ENCODE assay signal across 8 cellular contexts in the genomic region with DNA sequence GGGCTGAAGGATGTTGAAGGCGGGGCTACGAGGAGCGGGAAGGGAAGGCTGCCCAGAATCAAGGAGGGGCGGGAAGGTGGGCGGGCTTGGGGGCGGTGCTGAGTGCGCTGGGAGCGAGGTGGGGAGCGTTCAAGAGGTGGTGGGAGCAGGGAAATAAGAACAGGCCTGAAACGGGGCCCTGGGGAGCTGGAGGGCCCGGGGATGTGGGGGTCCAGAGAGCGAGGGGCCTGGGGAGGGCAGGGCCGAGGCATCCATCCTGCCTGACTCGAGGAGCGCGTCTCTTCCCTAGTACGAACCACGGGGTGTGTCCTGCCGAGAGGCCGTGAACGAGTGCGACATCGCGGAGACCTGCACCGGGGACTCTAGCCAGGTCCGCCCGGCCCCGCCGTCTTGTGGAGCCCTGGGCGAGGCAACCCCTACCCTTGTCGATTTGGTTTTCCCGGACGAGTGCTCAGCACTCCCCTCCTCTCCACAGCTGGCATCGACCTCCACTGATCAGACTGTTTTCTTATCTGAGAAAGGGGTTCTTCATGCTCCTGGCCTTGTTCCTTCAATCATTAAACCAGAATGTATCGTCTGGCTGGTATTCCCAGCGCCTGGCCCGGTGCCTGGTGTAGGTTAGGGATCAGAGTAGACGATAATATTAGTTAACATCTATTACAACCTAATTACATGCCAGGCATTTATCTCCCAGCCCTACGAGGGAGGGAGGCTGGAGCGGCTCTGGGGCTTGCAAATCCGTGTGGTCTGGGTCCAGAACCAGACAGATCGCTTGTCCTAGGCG. TPM values are rescaled to one million over a fixed set of nuclear protein-coding genes. Genes with fewer than 3 reads are reported as not detected.
A peak's percentile ranks its signal among the peaks of the same experiment; 100 is the strongest.
DNase-seq lines count a peak whose midpoint lies in the region; ATAC-seq and TF ChIP-seq lines count a peak whose summit lies in the region.

No MANE protein-coding gene starts in this region.

- no peak overlapping the region for H3K27ac Mint-ChIP-seq in activated T-cell treated with anti-CD3 and anti-CD28 coated beads, Interleukin-2, amount 50 U/mL, for 24 hours

- peaks cover 11% of the 10 kb centered on the region for H3K27me3 Mint-ChIP-seq in activated T-cell treated with anti-CD3 and anti-CD28 coated beads, Interleukin-2, amount 50 U/mL, for 24 hours

- intact Hi-C loops in gastrocnemius medialis (cut with DNase I; ENCODE audit: low total_unique reads): loop anchor here (1.0 to 2.0 kb wide), 4 partner anchors 89 to 357 kb away; a partner anchor contains a TSS

- no peaks in the 10 kb centered on the region for H3K9me3 ChIP-seq in right atrium auricular region
- H3K9me3 ChIP-seq in gastrocnemius medialis: no peaks in the 10 kb centered on the region

- in situ Hi-C loops in gastrocnemius medialis (cut with MboI; ENCODE audit: low sequenced_read_pairs in 4 of 4): loop anchor here (5.0 to 25.0 kb wide), 4 partner anchors 89 to 249 kb away; no protein-coding TSS in a partner anchor

- no peaks in the 10 kb centered on the region for H3K36me3 Mint-ChIP-seq in activated T-cell treated with anti-CD3 and anti-CD28 coated beads, Interleukin-2, amount 50 U/mL, for 24 hours (ENCODE audit: low read depth)

- peak overlapping the region; percentile 35 to 48 for H3K27ac ChIP-seq in right atrium auricular region
- no peak overlapping the region for H3K27ac ChIP-seq in gastrocnemius medialis

- H3K36me3 ChIP-seq in right atrium auricular region (no peaks in the 10 kb centered on the region), gastrocnemius medialis (no peaks in the 10 kb centered on the region)

- H3K4me3 Mint-ChIP-seq in activated T-cell treated with anti-CD3 and anti-CD28 coated beads, Interleukin-2, amount 50 U/mL, for 24 hours: peak overlapping the region; percentile 81

- TF ChIP-seq CTCF in right atrium auricular region (IDR thresholded peaks at IDR 0.05) (no peak), gastrocnemius medialis (IDR thresholded peaks at IDR 0.05 in 4 of 5, conservative IDR thresholded peaks at IDR 0.05 in 1 of 5) (no peak)

- DNase-seq in DMS79 treated with DMSO at 0.1 percent for 48 hours (lab: John Stamatoyannopoulos, UW) (peak; percentile 82), DMS79 (lab: John Stamatoyannopoulos, UW) (no peak), right atrium auricular region (ENCODE audit: low spot score) (no peak), gastrocnemius medialis (no peak)
- no peak for DNase-seq in activated T-cell treated with anti-CD3 and anti-CD28 coated beads, Interleukin-2, amount 50 U/mL, for 24 hours

- peaks cover 18% of the 10 kb centered on the region for H3K4me1 Mint-ChIP-seq in activated T-cell treated with anti-CD3 and anti-CD28 coated beads, Interleukin-2, amount 50 U/mL, for 24 hours (ENCODE audit: low read depth)

- ATAC-seq in HG03139 (IDR thresholded peaks at IDR 0.05; ENCODE audit: unreplicated experiment): peak; percentile 3
- peak in 1 of 2 donors; percentile 4 for ATAC-seq in gastrocnemius medialis
- ATAC-seq in HG03520 (IDR thresholded peaks at IDR 0.05; ENCODE audit: unreplicated experiment): no peak
- ATAC-seq in GM21515 (IDR thresholded peaks at IDR 0.05; ENCODE audit: unreplicated experiment): no peak

- H3K4me3 ChIP-seq in right atrium auricular region (peak overlapping the region; percentile 35 to 57), gastrocnemius medialis (peak overlapping the region; percentile 56 to 88 (median 64))

- H3K27me3 ChIP-seq in right atrium auricular region: no peaks in the 10 kb centered on the region
- H3K27me3 ChIP-seq in gastrocnemius medialis: peaks cover 0 to 15% (median 8%) of the 10 kb centered on the region in 3 donors

- H3K9me3 Mint-ChIP-seq in activated T-cell treated with anti-CD3 and anti-CD28 coated beads, Interleukin-2, amount 50 U/mL, for 24 hours: no peaks in the 10 kb centered on the region

- peaks cover 0 to 36% of the 10 kb centered on the region in 2 donors for H3K4me1 ChIP-seq in right atrium auricular region
- H3K4me1 ChIP-seq in gastrocnemius medialis: peaks cover 6 to 14% of the 10 kb centered on the region in 2 donors

- TF ChIP-seq POLR2A in gastrocnemius medialis (IDR thresholded peaks at IDR 0.05): no peak

RNA-seq across cellular contexts. Expression of a gene that starts 17.2 kb away (rescaled TPM):
- total RNA-seq in right atrium auricular region (10 to 100 TPM in 1 of 2 donors, 1 to 10 TPM in 1; 6.8 to 19.9 TPM), gastrocnemius medialis (under 1 TPM in 2 of 4 donors, not detected in 2; 0.04 to 0.36 TPM)

RNA-seq across cellular contexts. Expression of a gene that starts 54.1 kb away (rescaled TPM):
- 10 to 100 TPM; 25.8 to 41.8 TPM for total RNA-seq in right atrium auricular region
- 1 to 10 TPM; 2.1 to 9.2 (median 4.6) TPM for total RNA-seq in gastrocnemius medialis

Comparison
In these comparisons a context has a peak if more than half of its experiments do, and no peak if none do; other contexts are left out.
1. H3K27ac ChIP-seq: peak in right atrium auricular region (2 of 2); none in gastrocnemius medialis (0 of 4).
2. RNA of a gene that starts 17.2 kb away (total RNA-seq): 6.8 to 19.9 TPM in right atrium auricular region; 0.04 to 0.36 TPM in gastrocnemius medialis; every median in the first group is over 4 times any median in the second.